ENCODE assay signal across 1 cellular context in genomic region chr1:163321311-163322305, GRCh38.
A peak's percentile ranks its signal among the peaks of the same experiment; 100 is the strongest.
TF ChIP-seq lines count a peak whose summit lies in the region.

Gene NUF2, plus strand, starts transcription at chr1:163321954. Its CDS starts 4,098 bp downstream, at chr1:163326052.

TF ChIP-seq in HepG2, 621 proteins besides CTCF, POLR2A, EP300 and RAD21 (continued from another document and continues in another):
- TF ChIP-seq, protein P1, sequence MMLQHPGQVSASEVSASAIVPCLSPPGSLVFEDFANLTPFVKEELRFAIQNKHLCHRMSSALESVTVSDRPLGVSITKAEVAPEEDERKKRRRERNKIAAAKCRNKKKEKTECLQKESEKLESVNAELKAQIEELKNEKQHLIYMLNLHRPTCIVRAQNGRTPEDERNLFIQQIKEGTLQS (CRISPR knock-in tag; IDR thresholded peaks at IDR 0.05): peak; percentile 72
- peak; percentile 93 for TF ChIP-seq TP53 (CRISPR knock-in tag; conservative IDR thresholded peaks at IDR 0.05)
- TF ChIP-seq ZNF678 (CRISPR knock-in tag; IDR thresholded peaks at IDR 0.05): peak; percentile 91; the same call in 1 of the 2 replicates
- peak; percentile 99 for TF ChIP-seq ZNF263 (CRISPR knock-in tag; IDR thresholded peaks at IDR 0.05)
- peak; percentile 94 for TF ChIP-seq ZSCAN29 (CRISPR knock-in tag; conservative IDR thresholded peaks at IDR 0.05)
- TF ChIP-seq ZNF180 (CRISPR knock-in tag; IDR thresholded peaks at IDR 0.05; ENCODE audit: borderline replicate concordance, low read depth): peak; percentile 91; the same call in 1 of the 2 replicates
- peak; percentile 85 for TF ChIP-seq GMEB2 (CRISPR knock-in tag; IDR thresholded peaks at IDR 0.05; ENCODE audit: low read depth)
- TF ChIP-seq EEA1 (CRISPR knock-in tag; IDR thresholded peaks at IDR 0.05; ENCODE audit: borderline replicate concordance): peak; percentile 83; the same call in 1 of the 2 replicates
- TF ChIP-seq HNRNPLL (IDR thresholded peaks at IDR 0.05; ENCODE audit: low read depth, low read length, poor library complexity, severe bottlenecking): peak; percentile 90
- no peak for TF ChIP-seq ZNF3 (CRISPR knock-in tag; IDR thresholded peaks at IDR 0.05)
- no peak for TF ChIP-seq HNRNPK (IDR thresholded peaks at IDR 0.05; ENCODE audit: low read depth, low read length, poor library complexity, severe bottlenecking)
- TF ChIP-seq ZZZ3 (CRISPR knock-in tag; IDR thresholded peaks at IDR 0.05; ENCODE audit: borderline replicate concordance): peak; percentile 99
- TF ChIP-seq BCLAF1 (IDR thresholded peaks at IDR 0.05): no peak
- peak; percentile 69; the same call in 1 of the 2 replicates for TF ChIP-seq NCOR1 (IDR thresholded peaks at IDR 0.05; ENCODE audit: borderline replicate concordance, low read length)
- 0 out of 2 replicates have a peak, but pooled peaks have one; percentile 18 for TF ChIP-seq MTERF4 (CRISPR knock-in tag; IDR thresholded peaks at IDR 0.05)
- TF ChIP-seq ATF7-NPFF (CRISPR knock-in tag; IDR thresholded peaks at IDR 0.05; ENCODE audit: low read depth): peak; percentile 99
- peak; percentile 60; the same call in 1 of the 2 replicates for TF ChIP-seq ZNF652 (CRISPR knock-in tag; IDR thresholded peaks at IDR 0.05; ENCODE audit: borderline replicate concordance, low read depth)
- TF ChIP-seq, protein P2, sequence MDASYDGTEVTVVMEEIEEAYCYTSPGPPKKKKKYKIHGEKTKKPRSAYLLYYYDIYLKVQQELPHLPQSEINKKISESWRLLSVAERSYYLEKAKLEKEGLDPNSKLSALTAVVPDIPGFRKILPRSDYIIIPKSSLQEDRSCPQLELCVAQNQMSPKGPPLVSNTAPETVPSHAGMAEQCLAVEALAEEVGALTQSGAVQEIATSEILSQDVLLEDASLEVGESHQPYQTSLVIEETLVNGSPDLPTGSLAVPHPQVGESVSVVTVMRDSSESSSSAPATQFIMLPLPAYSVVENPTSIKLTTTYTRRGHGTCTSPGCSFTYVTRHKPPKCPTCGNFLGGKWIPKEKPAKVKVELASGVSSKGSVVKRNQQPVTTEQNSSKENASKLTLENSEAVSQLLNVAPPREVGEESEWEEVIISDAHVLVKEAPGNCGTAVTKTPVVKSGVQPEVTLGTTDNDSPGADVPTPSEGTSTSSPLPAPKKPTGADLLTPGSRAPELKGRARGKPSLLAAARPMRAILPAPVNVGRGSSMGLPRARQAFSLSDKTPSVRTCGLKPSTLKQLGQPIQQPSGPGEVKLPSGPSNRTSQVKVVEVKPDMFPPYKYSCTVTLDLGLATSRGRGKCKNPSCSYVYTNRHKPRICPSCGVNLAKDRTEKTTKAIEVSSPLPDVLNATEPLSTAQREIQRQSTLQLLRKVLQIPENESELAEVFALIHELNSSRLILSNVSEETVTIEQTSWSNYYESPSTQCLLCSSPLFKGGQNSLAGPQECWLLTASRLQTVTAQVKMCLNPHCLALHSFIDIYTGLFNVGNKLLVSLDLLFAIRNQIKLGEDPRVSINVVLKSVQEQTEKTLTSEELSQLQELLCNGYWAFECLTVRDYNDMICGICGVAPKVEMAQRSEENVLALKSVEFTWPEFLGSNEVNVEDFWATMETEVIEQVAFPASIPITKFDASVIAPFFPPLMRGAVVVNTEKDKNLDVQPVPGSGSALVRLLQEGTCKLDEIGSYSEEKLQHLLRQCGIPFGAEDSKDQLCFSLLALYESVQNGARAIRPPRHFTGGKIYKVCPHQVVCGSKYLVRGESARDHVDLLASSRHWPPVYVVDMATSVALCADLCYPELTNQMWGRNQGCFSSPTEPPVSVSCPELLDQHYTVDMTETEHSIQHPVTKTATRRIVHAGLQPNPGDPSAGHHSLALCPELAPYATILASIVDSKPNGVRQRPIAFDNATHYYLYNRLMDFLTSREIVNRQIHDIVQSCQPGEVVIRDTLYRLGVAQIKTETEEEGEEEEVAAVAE (CRISPR knock-in tag; IDR thresholded peaks at IDR 0.05; ENCODE audit: borderline replicate concordance): peak; percentile 96
- peak; percentile 86; the same call in 1 of the 2 replicates for TF ChIP-seq ZFYVE20 (CRISPR knock-in tag; IDR thresholded peaks at IDR 0.05; ENCODE audit: borderline replicate concordance, low read depth)
- TF ChIP-seq, protein P3, sequence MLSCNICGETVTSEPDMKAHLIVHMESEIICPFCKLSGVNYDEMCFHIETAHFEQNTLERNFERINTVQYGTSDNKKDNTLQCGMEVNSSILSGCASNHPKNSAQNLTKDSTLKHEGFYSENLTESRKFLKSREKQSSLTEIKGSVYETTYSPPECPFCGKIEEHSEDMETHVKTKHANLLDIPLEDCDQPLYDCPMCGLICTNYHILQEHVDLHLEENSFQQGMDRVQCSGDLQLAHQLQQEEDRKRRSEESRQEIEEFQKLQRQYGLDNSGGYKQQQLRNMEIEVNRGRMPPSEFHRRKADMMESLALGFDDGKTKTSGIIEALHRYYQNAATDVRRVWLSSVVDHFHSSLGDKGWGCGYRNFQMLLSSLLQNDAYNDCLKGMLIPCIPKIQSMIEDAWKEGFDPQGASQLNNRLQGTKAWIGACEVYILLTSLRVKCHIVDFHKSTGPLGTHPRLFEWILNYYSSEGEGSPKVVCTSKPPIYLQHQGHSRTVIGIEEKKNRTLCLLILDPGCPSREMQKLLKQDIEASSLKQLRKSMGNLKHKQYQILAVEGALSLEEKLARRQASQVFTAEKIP (CRISPR knock-in tag; IDR thresholded peaks at IDR 0.05; ENCODE audit: borderline replicate concordance): no peak
- TF ChIP-seq U2AF1 (optimal IDR thresholded peaks at IDR 0.05; ENCODE audit: low read depth, low read length): peak; percentile 76
- TF ChIP-seq, protein P4, sequence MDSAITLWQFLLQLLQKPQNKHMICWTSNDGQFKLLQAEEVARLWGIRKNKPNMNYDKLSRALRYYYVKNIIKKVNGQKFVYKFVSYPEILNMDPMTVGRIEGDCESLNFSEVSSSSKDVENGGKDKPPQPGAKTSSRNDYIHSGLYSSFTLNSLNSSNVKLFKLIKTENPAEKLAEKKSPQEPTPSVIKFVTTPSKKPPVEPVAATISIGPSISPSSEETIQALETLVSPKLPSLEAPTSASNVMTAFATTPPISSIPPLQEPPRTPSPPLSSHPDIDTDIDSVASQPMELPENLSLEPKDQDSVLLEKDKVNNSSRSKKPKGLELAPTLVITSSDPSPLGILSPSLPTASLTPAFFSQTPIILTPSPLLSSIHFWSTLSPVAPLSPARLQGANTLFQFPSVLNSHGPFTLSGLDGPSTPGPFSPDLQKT (CRISPR knock-in tag; IDR thresholded peaks at IDR 0.05; ENCODE audit: borderline replicate concordance): peak; percentile 85; the same call in 1 of the 2 replicates
- TF ChIP-seq, protein P5, sequence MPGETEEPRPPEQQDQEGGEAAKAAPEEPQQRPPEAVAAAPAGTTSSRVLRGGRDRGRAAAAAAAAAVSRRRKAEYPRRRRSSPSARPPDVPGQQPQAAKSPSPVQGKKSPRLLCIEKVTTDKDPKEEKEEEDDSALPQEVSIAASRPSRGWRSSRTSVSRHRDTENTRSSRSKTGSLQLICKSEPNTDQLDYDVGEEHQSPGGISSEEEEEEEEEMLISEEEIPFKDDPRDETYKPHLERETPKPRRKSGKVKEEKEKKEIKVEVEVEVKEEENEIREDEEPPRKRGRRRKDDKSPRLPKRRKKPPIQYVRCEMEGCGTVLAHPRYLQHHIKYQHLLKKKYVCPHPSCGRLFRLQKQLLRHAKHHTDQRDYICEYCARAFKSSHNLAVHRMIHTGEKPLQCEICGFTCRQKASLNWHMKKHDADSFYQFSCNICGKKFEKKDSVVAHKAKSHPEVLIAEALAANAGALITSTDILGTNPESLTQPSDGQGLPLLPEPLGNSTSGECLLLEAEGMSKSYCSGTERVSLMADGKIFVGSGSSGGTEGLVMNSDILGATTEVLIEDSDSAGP (CRISPR knock-in tag; IDR thresholded peaks at IDR 0.05; ENCODE audit: borderline replicate concordance): peak; percentile 98
- TF ChIP-seq ZNF740 (CRISPR knock-in tag; IDR thresholded peaks at IDR 0.05): peak; percentile 72
- TF ChIP-seq, protein P6, sequence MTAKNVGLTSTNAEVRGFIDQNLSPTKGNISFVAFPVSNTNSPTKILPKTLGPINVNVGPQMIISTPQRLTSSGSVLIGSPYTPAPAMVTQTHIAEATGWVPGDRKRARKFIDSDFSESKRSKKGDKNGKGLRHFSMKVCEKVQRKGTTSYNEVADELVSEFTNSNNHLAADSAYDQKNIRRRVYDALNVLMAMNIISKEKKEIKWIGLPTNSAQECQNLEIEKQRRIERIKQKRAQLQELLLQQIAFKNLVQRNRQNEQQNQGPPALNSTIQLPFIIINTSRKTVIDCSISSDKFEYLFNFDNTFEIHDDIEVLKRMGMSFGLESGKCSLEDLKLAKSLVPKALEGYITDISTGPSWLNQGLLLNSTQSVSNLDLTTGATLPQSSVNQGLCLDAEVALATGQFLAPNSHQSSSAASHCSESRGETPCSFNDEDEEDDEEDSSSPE (CRISPR knock-in tag; IDR thresholded peaks at IDR 0.05): peak; percentile 100
- peak; percentile 95 for TF ChIP-seq ZKSCAN8 (CRISPR knock-in tag; IDR thresholded peaks at IDR 0.05; ENCODE audit: borderline replicate concordance)
- peak; percentile 70 for TF ChIP-seq MLX (CRISPR knock-in tag; IDR thresholded peaks at IDR 0.05)
- TF ChIP-seq CHD2 (IDR thresholded peaks at IDR 0.05; ENCODE audit: low read depth, low read length): peak; percentile 71; the same call in 1 of the 2 replicates
- TF ChIP-seq ELF4 (CRISPR knock-in tag; IDR thresholded peaks at IDR 0.05; ENCODE audit: borderline replicate concordance): peak; percentile 82; the same call in 1 of the 2 replicates
- TF ChIP-seq SP1 (IDR thresholded peaks at IDR 0.05): no peak
- TF ChIP-seq SP1 (CRISPR knock-in tag; IDR thresholded peaks at IDR 0.05): peak; percentile 98
- TF ChIP-seq ZNF205 (CRISPR knock-in tag; IDR thresholded peaks at IDR 0.05): peak; percentile 97
- TF ChIP-seq, protein P7, sequence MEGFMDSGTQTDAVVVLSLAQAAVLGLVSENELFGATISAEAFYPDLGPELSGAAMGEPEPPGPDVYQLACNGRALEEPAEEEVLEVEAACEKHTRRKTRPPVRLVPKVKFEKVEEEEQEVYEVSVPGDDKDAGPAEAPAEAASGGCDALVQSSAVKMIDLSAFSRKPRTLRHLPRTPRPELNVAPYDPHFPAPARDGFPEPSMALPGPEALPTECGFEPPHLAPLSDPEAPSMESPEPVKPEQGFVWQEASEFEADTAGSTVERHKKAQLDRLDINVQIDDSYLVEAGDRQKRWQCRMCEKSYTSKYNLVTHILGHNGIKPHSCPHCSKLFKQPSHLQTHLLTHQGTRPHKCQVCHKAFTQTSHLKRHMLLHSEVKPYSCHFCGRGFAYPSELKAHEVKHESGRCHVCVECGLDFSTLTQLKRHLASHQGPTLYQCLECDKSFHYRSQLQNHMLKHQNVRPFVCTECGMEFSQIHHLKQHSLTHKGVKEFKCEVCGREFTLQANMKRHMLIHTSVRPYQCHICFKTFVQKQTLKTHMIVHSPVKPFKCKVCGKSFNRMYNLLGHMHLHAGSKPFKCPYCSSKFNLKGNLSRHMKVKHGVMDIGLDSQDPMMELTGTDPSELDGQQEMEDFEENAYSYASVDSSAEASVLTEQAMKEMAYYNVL (CRISPR knock-in tag; IDR thresholded peaks at IDR 0.05; ENCODE audit: borderline replicate concordance): peak; percentile 91
- no peak for TF ChIP-seq AGO2 (optimal IDR thresholded peaks at IDR 0.05; ENCODE audit: low read depth, low read length)
- TF ChIP-seq ZNF569 (CRISPR knock-in tag; IDR thresholded peaks at IDR 0.05; ENCODE audit: borderline replicate concordance): no peak
- TF ChIP-seq NR2C2 (CRISPR knock-in tag; IDR thresholded peaks at IDR 0.05; ENCODE audit: borderline replicate concordance): peak; percentile 90
- peak; percentile 54 for TF ChIP-seq ZNF629 (CRISPR knock-in tag; conservative IDR thresholded peaks at IDR 0.05)
- peak; percentile 90 for TF ChIP-seq ZNF430 (CRISPR knock-in tag; IDR thresholded peaks at IDR 0.05)
- TF ChIP-seq SCMH1 (CRISPR knock-in tag; IDR thresholded peaks at IDR 0.05; ENCODE audit: borderline replicate concordance): no peak
